In the genomic region with DNA sequence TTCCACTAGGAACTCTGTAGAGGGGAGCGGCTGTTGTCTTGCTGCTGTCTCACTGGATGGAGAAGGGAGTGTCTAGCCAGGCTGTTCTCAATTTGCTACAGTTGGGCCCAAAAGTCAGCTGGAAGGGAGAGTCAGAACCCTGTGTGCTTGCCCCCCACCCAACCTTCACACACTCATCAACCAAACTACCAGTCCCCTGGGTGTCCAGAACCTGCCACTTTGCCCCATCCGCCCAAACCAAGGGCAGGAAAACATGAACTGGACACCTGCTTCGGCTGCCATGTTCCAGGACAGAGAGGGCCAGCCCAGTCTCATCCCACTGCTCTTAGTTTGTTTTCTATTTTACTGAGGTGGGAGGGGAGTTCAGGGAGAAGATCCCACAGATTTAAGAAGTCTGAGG, we compare ENCODE assay signal across 17 cellular contexts.
DNase-seq lines count a peak whose midpoint lies in the region; ATAC-seq and TF ChIP-seq lines count a peak whose summit lies in the region.
"Had no signal": no experiment of that assay in that cellular context is flagged by ENCODE, and none has a peak within 500 bp of the region (broad histone marks: within the 10 kb centered on the region; RNA-seq: fewer than 3 reads in every experiment).

No MANE protein-coding gene starts in this region.

- H3K27ac ChIP-seq in right atrium auricular region (no peak overlapping the region), left ventricle myocardium inferior (replicated peaks) (no peak overlapping the region), aorta (ENCODE audit: low read depth in 1 of 2, low read length in 2 of 2) (no peak overlapping the region), Peyer's patch (no peak overlapping the region)
- H3K27ac ChIP-seq: 22Rv1; A549; BLaER1 treated with 17β-estradiol and CSF1 and Interleukin-3, amounts not matched to agents 10 nM and 100 nM; C4-2B had no signal

- WGBS in aorta, 2 donors = 94 to 95% methylated on average over 3 of the region's 3 CpGs

- TF ChIP-seq CTCF in right atrium auricular region (IDR thresholded peaks at IDR 0.05) (no peak), left ventricle myocardium inferior (IDR thresholded peaks at IDR 0.05; ENCODE audit: borderline replicate concordance) (no peak), Peyer's patch (IDR thresholded peaks at IDR 0.05) (no peak)

- H3K36me3 ChIP-seq in right atrium auricular region = no peaks in the 10 kb centered on the region
- H3K36me3 ChIP-seq in left ventricle myocardium inferior = no peaks in the 10 kb centered on the region
- H3K36me3 ChIP-seq in aorta (ENCODE audit: control insufficient read depth in 1 of 2, insufficient read depth in 2 of 2, low read length in 1 of 2) = no peaks in the 10 kb centered on the region
- H3K36me3 ChIP-seq in Peyer's patch = no peaks in the 10 kb centered on the region
- H3K36me3 ChIP-seq: BLaER1 treated with 17β-estradiol and CSF1 and Interleukin-3, amounts not matched to agents 10 nM and 100 nM had no signal

- peak; percentile 49 for DNase-seq in right atrium auricular region (ENCODE audit: low spot score)
- no peak for DNase-seq in left ventricle myocardium inferior
- DNase-seq in posterior vena cava (ENCODE audit: low spot score) = peak; percentile 13
- DNase-seq in aorta = no peak
- DNase-seq in Peyer's patch = no peak
- DNase-seq: AML-193; Caco-2; Calu3; CD4-positive, alpha-beta T cell; CD8-positive, alpha-beta T cell; DMS79 treated with DMSO at 0.1 percent for 48 hours; GF-D8 had no signal

- H3K9me3 ChIP-seq in right atrium auricular region = no peaks in the 10 kb centered on the region
- no peaks in the 10 kb centered on the region for H3K9me3 ChIP-seq in left ventricle myocardium inferior (replicated peaks)
- H3K9me3 ChIP-seq in aorta (ENCODE audit: control insufficient read depth, low read length) = no peaks in the 10 kb centered on the region
- no peaks in the 10 kb centered on the region for H3K9me3 ChIP-seq in Peyer's patch
- H3K9me3 ChIP-seq: A549; BLaER1 treated with 17β-estradiol and CSF1 and Interleukin-3, amounts not matched to agents 10 nM and 100 nM; Caco-2 had no signal

- H3K4me3 ChIP-seq in right atrium auricular region (no peak overlapping the region), left ventricle myocardium inferior (no peak overlapping the region), aorta (ENCODE audit: low read length in 2 of 2) (no peak overlapping the region), Peyer's patch (no peak overlapping the region)
- H3K4me3 ChIP-seq: A549; BLaER1 treated with 17β-estradiol and CSF1 and Interleukin-3, amounts not matched to agents 10 nM and 100 nM had no signal

- H3K4me1 ChIP-seq in right atrium auricular region (no peaks in the 10 kb centered on the region), left ventricle myocardium inferior (no peaks in the 10 kb centered on the region), aorta (ENCODE audit: control insufficient read depth in 1 of 2, insufficient read depth in 2 of 2, low read length in 2 of 2) (no peaks in the 10 kb centered on the region), Peyer's patch (no peaks in the 10 kb centered on the region)
- H3K4me1 ChIP-seq: A549 had no signal

- no peaks in the 10 kb centered on the region for H3K27me3 ChIP-seq in right atrium auricular region
- no peaks in the 10 kb centered on the region for H3K27me3 ChIP-seq in left ventricle myocardium inferior (ENCODE audit: low read depth)
- no peaks in the 10 kb centered on the region for H3K27me3 ChIP-seq in aorta (ENCODE audit: control insufficient read depth in 1 of 2, insufficient read depth in 2 of 2, low read length in 1 of 2)
- H3K27me3 ChIP-seq in Peyer's patch = no peaks in the 10 kb centered on the region
- H3K27me3 ChIP-seq: BLaER1 treated with 17β-estradiol and CSF1 and Interleukin-3, amounts not matched to agents 10 nM and 100 nM had no signal

- ATAC-seq in aorta (ENCODE audit: low FRiP score) = peak; percentile 19
- ATAC-seq in GM18502 (IDR thresholded peaks at IDR 0.05; ENCODE audit: poor library complexity, unreplicated experiment) = no peak
- ATAC-seq: A549; CD8-positive, alpha-beta T cell had no signal

- TF ChIP-seq POLR2A in Peyer's patch (IDR thresholded peaks at IDR 0.05) = no peak

- intact Hi-C loops in left ventricle myocardium inferior (cut with micrococcal nuclease) (no loop called here), posterior vena cava (cut with DNase I) (no loop called here), aorta (cut with DNase I) (no loop called here)

Comparison
In these comparisons a context has a peak if more than half of its experiments do, and no peak if none do; other contexts are left out.
1. DNase-seq: peak in right atrium auricular region (single experiment) and posterior vena cava (single experiment); none in left ventricle myocardium inferior (single experiment), aorta (0 of 2) and Peyer's patch (0 of 3).